Comparison of ENCODE assay signal across 33 cellular contexts in the genomic region with DNA sequence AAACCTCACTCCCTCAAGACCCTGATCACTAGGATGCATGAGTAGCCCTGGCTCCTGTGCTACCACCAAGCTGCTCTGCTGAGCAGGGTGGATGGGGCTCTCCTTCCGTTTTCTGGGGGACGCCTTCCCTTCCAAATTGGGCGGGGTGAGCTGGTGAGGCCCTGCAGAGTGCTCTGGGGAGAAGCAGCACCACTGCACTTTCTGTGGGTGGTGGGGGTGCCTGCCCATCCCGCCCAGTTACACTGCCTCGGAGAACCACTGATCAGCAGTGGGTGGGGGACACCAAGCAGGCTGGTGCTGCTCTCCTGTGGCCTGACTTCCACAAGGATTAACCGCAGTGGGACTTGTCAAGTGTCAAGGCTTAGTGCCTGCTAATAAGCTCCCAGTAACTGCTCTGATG. TPM values are rescaled to one million over a fixed set of nuclear protein-coding genes. Genes with fewer than 3 reads are reported as not detected.
DNase-seq lines count a peak whose midpoint lies in the region; ATAC-seq, FAIRE-seq and TF ChIP-seq lines count a peak whose summit lies in the region.
"Had no signal": no experiment of that assay in that cellular context is flagged by ENCODE, and none has a peak within 500 bp of the region (broad histone marks: within the 10 kb centered on the region; RNA-seq: fewer than 3 reads in every experiment).

No MANE protein-coding gene starts in this region.

- H3K79me2 ChIP-seq in H9 (ENCODE audit: insufficient read depth, low read length), result no peaks in the 10 kb centered on the region

- no peaks in the 10 kb centered on the region for H3K79me1 ChIP-seq in H9 (ENCODE audit: insufficient read depth, low read depth, low read length, poor library complexity, severe bottlenecking)

- H3K4me1 Mint-ChIP-seq in osteocyte (ENCODE audit: unreplicated experiment) (peaks cover 53% of the 10 kb centered on the region), H9 (peaks cover 25 to 30% of the 10 kb centered on the region in 2 experiments)
- H3K4me1 Mint-ChIP-seq: activated naive CD8-positive, alpha-beta T cell treated with anti-CD3 and anti-CD28 coated beads, Interleukin-2, amount 50 U/mL, for 24 hours had no signal

- TF ChIP-seq EP300 in A549 (IDR thresholded peaks at IDR 0.05), result no peak

- POLR2A ChIA-PET in A549 (lab: Yijun Ruan, JAX), result interaction anchor here (1.0 kb wide), 1 partner anchor 19 kb away, joined by 4 read pairs; a partner anchor contains a TSS

- no peaks in the 10 kb centered on the region for H4K20me1 ChIP-seq in H9 (ENCODE audit: control insufficient read depth, insufficient read depth, insufficient read length)

- no peak overlapping the region for H2BK12ac ChIP-seq in H9 (ENCODE audit: insufficient read length, low read depth, low read length)

- H3K9me3 Mint-ChIP-seq in osteocyte (ENCODE audit: unreplicated experiment) (no peaks in the 10 kb centered on the region), H9 (peaks cover 3 to 7% of the 10 kb centered on the region in 2 experiments; a peak in 3 of 5 replicates)
- H3K9me3 Mint-ChIP-seq: activated naive CD8-positive, alpha-beta T cell treated with anti-CD3 and anti-CD28 coated beads, Interleukin-2, amount 50 U/mL, for 24 hours; activated T-cell treated with anti-CD3 and anti-CD28 coated beads, Interleukin-2, amount 50 U/mL, for 4 hours; CD8-positive, alpha-beta T cell had no signal

- peak overlapping the region; percentile 69 for H3K27ac Mint-ChIP-seq in osteocyte (ENCODE audit: unreplicated experiment)
- peak overlapping the region in 1 of 3 experiments; percentile 86; a peak in 2 of 7 replicates for H3K27ac Mint-ChIP-seq in H9
- H3K27ac Mint-ChIP-seq: activated CD8-positive, alpha-beta memory T cell treated with anti-CD3 and anti-CD28 coated beads, Interleukin-2, amount 10 ng/mL, durations not matched to agents 7 days and 5 days; activated naive CD8-positive, alpha-beta T cell treated with anti-CD3 and anti-CD28 coated beads, Interleukin-2, amount 50 U/mL, for 24 hours; CD8-positive, alpha-beta T cell; nephron progenitor cell had no signal

- H3T11ph ChIP-seq in H9 (ENCODE audit: low read length), result no peak overlapping the region

- CTCF ChIA-PET in A549 (lab: Yijun Ruan, JAX), result interaction anchor here (1.1 to 14.9 kb wide), 7 partner anchors 10 to 157 kb away, joined by 3 to 250 read pairs (median 12); a partner anchor contains a TSS

- H3K4ac ChIP-seq in H9 (ENCODE audit: low read depth, low read length), result no peak overlapping the region

- DNase-seq in A549 (ENCODE audit: low read depth in 1 of 2, low spot score in 1 of 2) (no peak), adipocyte (ENCODE audit: low read depth) (no peak), osteocyte (ENCODE audit: extremely low spot score, unreplicated experiment) (no peak), H54 (ENCODE audit: insufficient read length, low spot score) (no peak), H9 (no peak), GM19238 (ENCODE audit: insufficient read length, low spot score) (no peak), UCSD-AML1 (lab: John Stamatoyannopoulos, UW; ENCODE audit: unreplicated experiment) (no peak)
- DNase-seq: activated CD4-positive, alpha-beta T cell treated with anti-CD3 and anti-CD28 coated beads, Interleukin-2, amount 50 U/mL, for 4 hours; activated CD8-positive, alpha-beta memory T cell treated with anti-CD3 and anti-CD28 coated beads, Interleukin-2, amount 10 ng/mL, durations not matched to agents 7 days and 5 days; activated gamma-delta T cell treated with Interleukin-2 at 50 U/mL for 16 hours; activated naive CD8-positive, alpha-beta T cell treated with anti-CD3 and anti-CD28 coated beads, Interleukin-2, amount 50 U/mL, for 24 hours; activated T-cell treated with anti-CD3 and anti-CD28 coated beads, Interleukin-2, amount 50 U/mL, for 4 hours; body of pancreas; CD8-positive, alpha-beta T cell; DMS 273 treated with DMSO at 0.1 percent for 48 hours; dorsolateral prefrontal cortex; gastrocnemius medialis; NCI-H1048; NCI-H1694; NCI-H748 treated with DMSO at 0.1 percent for 48 hours; nephron progenitor cell; RPMI8226; stimulated activated CD4-positive, alpha-beta T cell treated with anti-CD3 and anti-CD28 coated beads, Interleukin-2, amount 100 ng/mL, for 24 hours; stimulated activated naive CD8-positive, alpha-beta T cell treated with anti-CD3 and anti-CD28 coated beads, Interleukin-15, Interleukin-2, amounts not matched to agents 100 U/mL and 50 U/mL, for 24 hours; T-helper 1 cell had no signal

- TF ChIP-seq POLR2A in A549 (IDR thresholded peaks at IDR 0.05; ENCODE audit: low read length) (no peak), H54 (IDR thresholded peaks at IDR 0.05; ENCODE audit: low read depth, low read length) (no peak)

- H3K27me3 Mint-ChIP-seq in osteocyte (ENCODE audit: unreplicated experiment) (no peaks in the 10 kb centered on the region), H9 (ENCODE audit: low read depth) (no peaks in the 10 kb centered on the region)

- peaks cover 53% of the 10 kb centered on the region for H3K4me1 ChIP-seq in A549
- H3K4me1 ChIP-seq in HUES64 (ENCODE audit: insufficient read depth, low read length), result peaks cover 18% of the 10 kb centered on the region
- peaks cover 70% of the 10 kb centered on the region for H3K4me1 ChIP-seq in adipocyte (ENCODE audit: control insufficient read depth, insufficient read depth, low read length)
- peaks cover 7% of the 10 kb centered on the region for H3K4me1 ChIP-seq in H9 (ENCODE audit: insufficient read depth, low read length)
- H3K4me1 ChIP-seq: BE2C, gastrocnemius medialis had no signal

- H3K9me3 ChIP-seq in A549 (no peaks in the 10 kb centered on the region), HUES64 (ENCODE audit: insufficient read depth, low read depth, low read length) (no peaks in the 10 kb centered on the region), adipocyte (ENCODE audit: control insufficient read depth, low read length) (no peaks in the 10 kb centered on the region), H9 (ENCODE audit: control insufficient read depth, low read depth, low read length) (no peaks in the 10 kb centered on the region)
- H3K9me3 ChIP-seq: BE2C, body of pancreas, gastrocnemius medialis, pancreas, tibial artery had no signal

- no peak overlapping the region for H2BK5ac ChIP-seq in H9 (ENCODE audit: insufficient read length, low read length)

- FAIRE-seq in A549 (lab: Jason Lieb, UNC) (no peak), H54 (lab: Jason Lieb, UNC) (no peak)
- FAIRE-seq: GM18507, pancreas had no signal

- H3K27me3 ChIP-seq in HUES64 (ENCODE audit: insufficient read depth, low read length) (no peaks in the 10 kb centered on the region), adipocyte (replicated peaks; ENCODE audit: control insufficient read depth, insufficient read depth, low read length) (no peaks in the 10 kb centered on the region), H9 (ENCODE audit: insufficient read depth, low read length) (no peaks in the 10 kb centered on the region)
- H3K27me3 ChIP-seq: BE2C, body of pancreas, dorsolateral prefrontal cortex, gastrocnemius medialis, pancreas, tibial artery had no signal

- H4K5ac ChIP-seq in H9 (ENCODE audit: insufficient read length, low read depth, low read length), result no peak overlapping the region

- no peak overlapping the region for H2AK5ac ChIP-seq in H9 (ENCODE audit: insufficient read length, low read length)

- H4K91ac ChIP-seq in H9 (ENCODE audit: insufficient read length, low read depth, low read length), result no peak overlapping the region

- H3K56ac ChIP-seq in H9 (ENCODE audit: insufficient read length, low read depth, low read length), result no peak overlapping the region

- H2AFZ ChIP-seq in H9 (ENCODE audit: low read length), result no peak overlapping the region

- TF ChIP-seq CTCF in A549 (IDR thresholded peaks at IDR 0.05), result no peak
- no peak for TF ChIP-seq CTCF in osteocyte (IDR thresholded peaks at IDR 0.05)
- no peak for TF ChIP-seq CTCF in H9 (conservative IDR thresholded peaks at IDR 0.05)

- H3K9ac ChIP-seq in HUES64 (ENCODE audit: low read depth, low read length), result no peak overlapping the region
- peak overlapping the region; percentile 11 for H3K9ac ChIP-seq in adipocyte (ENCODE audit: low read length)
- H3K9ac ChIP-seq in H9 (ENCODE audit: extremely low read depth, insufficient read length, low read length), result no peak overlapping the region

- H3K23ac ChIP-seq in H9 (ENCODE audit: insufficient read length, low read depth, low read length), result no peak overlapping the region

- H2BK120ac ChIP-seq in H9 (ENCODE audit: low read depth, low read length, poor library complexity, severe bottlenecking), result no peak overlapping the region

- no peak for TF ChIP-seq RAD21 in A549 (conservative IDR thresholded peaks at IDR 0.05 in 1 of 2, IDR thresholded peaks at IDR 0.05 in 1 of 2)

- WGBS in A549 (ENCODE audit: missing lambda C conversion rate), result 70% methylated on average over 6 of the region's 6 CpGs
- WGBS in HUES64, result 96% methylated on average over 6 of the region's 6 CpGs
- WGBS in H9 (ENCODE audit: extremely low coverage, insufficient read length, low lambda C conversion rate), result no CpG with 5 or more reads among the region's 6 CpGs

- no peak overlapping the region for H2BK20ac ChIP-seq in H9 (ENCODE audit: low read depth, low read length, poor library complexity, severe bottlenecking)

- H3K18ac ChIP-seq in H9 (ENCODE audit: insufficient read length, low read depth, low read length), result no peak overlapping the region

- H2BK15ac ChIP-seq in H9 (ENCODE audit: low read depth, low read length), result no peak overlapping the region

- H3K4me3 Mint-ChIP-seq in osteocyte (ENCODE audit: unreplicated experiment), result no peak overlapping the region
- H3K4me3 Mint-ChIP-seq in H9, result no peak overlapping the region; a peak in 1 of 5 replicates
- H3K4me3 Mint-ChIP-seq: activated CD8-positive, alpha-beta memory T cell treated with anti-CD3 and anti-CD28 coated beads, Interleukin-2, amount 10 ng/mL, durations not matched to agents 7 days and 5 days; activated naive CD8-positive, alpha-beta T cell treated with anti-CD3 and anti-CD28 coated beads, Interleukin-2, amount 50 U/mL, for 24 hours; activated T-cell treated with anti-CD3 and anti-CD28 coated beads, Interleukin-2, amount 50 U/mL, for 4 hours; CD8-positive, alpha-beta T cell; nephron progenitor cell had no signal

- no peak overlapping the region for H4K8ac ChIP-seq in H9 (replicated peaks; ENCODE audit: insufficient read length, low read depth, low read length)

- H3K4me3 ChIP-seq in A549, result no peak overlapping the region
- no peak overlapping the region for H3K4me3 ChIP-seq in HUES64 (ENCODE audit: low read length)
- no peak overlapping the region for H3K4me3 ChIP-seq in adipocyte (ENCODE audit: low read length)
- H3K4me3 ChIP-seq: body of pancreas, dorsolateral prefrontal cortex, gastrocnemius medialis, lung, pancreas, SK-N-MC, tibial artery had no signal

- ATAC-seq in A549, result peak in 1 of 2 experiments; percentile 3; a peak in 1 of 6 replicates
- ATAC-seq: activated CD4-positive, CD25-positive, alpha-beta regulatory T cell treated with anti-CD3 and anti-CD28 coated beads, Interleukin-2, amount 50 U/mL, for 24 hours; activated CD8-positive, alpha-beta memory T cell treated with anti-CD3 and anti-CD28 coated beads, Interleukin-2, amount 10 ng/mL, durations not matched to agents 7 days and 5 days; activated naive CD8-positive, alpha-beta T cell treated with anti-CD3 and anti-CD28 coated beads, Interleukin-2, amount 50 U/mL, for 24 hours; activated T-cell treated with anti-CD3 and anti-CD28 coated beads, Interleukin-2, amount 50 U/mL, for 4 hours; body of pancreas; CD8-positive, alpha-beta T cell; gastrocnemius medialis; pancreas; stimulated activated naive CD8-positive, alpha-beta T cell treated with anti-CD3 and anti-CD28 coated beads, Interleukin-15, Interleukin-2, amounts not matched to agents 100 U/mL and 50 U/mL, for 24 hours had no signal

- H3K4me2 ChIP-seq in A549 (peak overlapping the region; percentile 69), H9 (ENCODE audit: insufficient read depth, insufficient read length, low read length) (no peak overlapping the region)

- peak overlapping the region; percentile 82 to 87 for H3K27ac ChIP-seq in A549
- H3K27ac ChIP-seq in HUES64 (ENCODE audit: low read depth, low read length), result 0 out of 2 replicates have a peak overlapping the region, but pooled peaks have one; percentile 35
- H3K27ac ChIP-seq in H9 (ENCODE audit: insufficient read length, low read depth, low read length), result no peak overlapping the region
- H3K27ac ChIP-seq: body of pancreas, gastrocnemius medialis, pancreas, SK-N-MC, tibial artery had no signal

- no peak overlapping the region for H3K14ac ChIP-seq in H9 (ENCODE audit: insufficient read depth, low read length)

- H3K36me3 ChIP-seq in HUES64 (ENCODE audit: insufficient read depth, low read length) (peaks cover 80% of the 10 kb centered on the region), adipocyte (ENCODE audit: control insufficient read depth, insufficient read depth, low read length, severe bottlenecking) (peaks cover 42% of the 10 kb centered on the region)
- H3K36me3 ChIP-seq: BE2C, gastrocnemius medialis, pancreas had no signal

- peaks cover 43% of the 10 kb centered on the region for H3K36me3 Mint-ChIP-seq in osteocyte (ENCODE audit: unreplicated experiment)
- peaks cover 81 to 86% (median 84%) of the 10 kb centered on the region in 3 experiments for H3K36me3 Mint-ChIP-seq in H9 (ENCODE audit: insufficient read depth in 1 of 3, low read depth in 3 of 3)
- H3K36me3 Mint-ChIP-seq: activated CD8-positive, alpha-beta memory T cell treated with anti-CD3 and anti-CD28 coated beads, Interleukin-2, amount 10 ng/mL, durations not matched to agents 7 days and 5 days; CD8-positive, alpha-beta T cell had no signal

- no peaks in the 10 kb centered on the region for H3K23me2 ChIP-seq in H9 (ENCODE audit: insufficient read length, low read depth, low read length, poor library complexity, severe bottlenecking)

RNA-seq across cellular contexts. Expression of a gene that starts 19.0 kb away (rescaled TPM):
- 38.0 and 40.5 TPM in 2 replicates for polyA plus RNA-seq in A549 (2011; rRNA removed)
- polyA plus RNA-seq in A549 (2012; cell fraction: cytosol; rRNA removed), result 16.9 and 22.1 TPM in 2 replicates
- 31.2 and 41.0 TPM in 2 replicates for polyA plus RNA-seq in A549 (2012; cell fraction: nucleus; rRNA removed)
- 24.4 to 34.9 TPM (median 31.6 TPM) in 3 replicates for polyA plus RNA-seq in A549 (2017; fragmentation: RNase III; extraction: RNeasy Plus Mini Kit Qiagen cat#74134 plus additional on column Dnase treatment)
- polyA minus RNA-seq in A549 (2011; rRNA and poly(A)+ RNA removed), result 34.8 and 36.3 TPM in 2 replicates
- 67.4 TPM for polyA plus RNA-seq in HUES64 (2013, experiment 1 of 2)
- 66.3 TPM for polyA plus RNA-seq in HUES64 (2013, experiment 2 of 2)
- 70.7 and 80.0 TPM in 2 replicates for total RNA-seq in osteocyte
- total RNA-seq in H9 (2021), result 85.0 and 89.8 TPM in 2 replicates

RNA-seq across cellular contexts. Expression of a gene that starts 42.3 kb away (rescaled TPM):
- polyA plus RNA-seq in A549 (2011; rRNA removed), result 52.7 and 66.9 TPM in 2 replicates
- polyA plus RNA-seq in A549 (2012; cell fraction: cytosol; rRNA removed), result 31.5 and 35.5 TPM in 2 replicates
- 17.8 and 29.8 TPM in 2 replicates for polyA plus RNA-seq in A549 (2012; cell fraction: nucleus; rRNA removed)
- polyA plus RNA-seq in A549 (2017; fragmentation: RNase III; extraction: RNeasy Plus Mini Kit Qiagen cat#74134 plus additional on column Dnase treatment), result 34.6 to 36.6 TPM (median 34.7 TPM) in 3 replicates
- 57.9 and 65.4 TPM in 2 replicates for polyA minus RNA-seq in A549 (2011; rRNA and poly(A)+ RNA removed)
- 23.5 TPM for polyA plus RNA-seq in HUES64 (2013, experiment 1 of 2)
- 23.6 TPM for polyA plus RNA-seq in HUES64 (2013, experiment 2 of 2)
- 30.0 and 31.8 TPM in 2 replicates for total RNA-seq in osteocyte
- total RNA-seq in H9 (2021), result 38.6 and 39.7 TPM in 2 replicates
